ENCODE assay signal across 9 cellular contexts in genomic region chr15:68776477-68777270, GRCh38. TPM values are rescaled to one million over a fixed set of nuclear protein-coding genes. Genes with fewer than 3 reads are reported as not detected.
A peak's percentile ranks its signal among the peaks of the same experiment; 100 is the strongest.
DNase-seq lines count a peak whose midpoint lies in the region; ATAC-seq and TF ChIP-seq lines count a peak whose summit lies in the region.
"Had no signal": no experiment of that assay in that cellular context is flagged by ENCODE, and none has a peak within 500 bp of the region (broad histone marks: within the 10 kb centered on the region; RNA-seq: fewer than 3 reads in every experiment).

No MANE protein-coding gene starts in this region.

- H3K36me3 ChIP-seq in suprapubic skin (peaks cover 23% of the 10 kb centered on the region), Peyer's patch (peaks cover 0 to 36% (median 0%) of the 10 kb centered on the region in 3 donors)

- TF ChIP-seq EP300 in suprapubic skin (IDR thresholded peaks at IDR 0.05), result no peak

- WGBS in lower leg skin, 2 donors, result 85 to 86% methylated on average over 10 of the region's 10 CpGs
- WGBS in suprapubic skin, result 78% methylated on average over 10 of the region's 10 CpGs

- no peak for TF ChIP-seq CTCF in activated CD8-positive, alpha-beta T cell treated with anti-CD3 and anti-CD28 coated beads for 36 hours (IDR thresholded peaks at IDR 0.05)
- no peak for TF ChIP-seq CTCF in lower leg skin (IDR thresholded peaks at IDR 0.05)
- no peak for TF ChIP-seq CTCF in suprapubic skin (IDR thresholded peaks at IDR 0.05)
- no peak for TF ChIP-seq CTCF in Peyer's patch (IDR thresholded peaks at IDR 0.05)

- H3K27me3 ChIP-seq in suprapubic skin, result no peaks in the 10 kb centered on the region
- no peaks in the 10 kb centered on the region for H3K27me3 ChIP-seq in Peyer's patch

- peak; percentile 42 for DNase-seq in NCI-H2171 treated with DMSO at 0.1 percent for 48 hours (lab: John Stamatoyannopoulos, UW)
- no peak for DNase-seq in NCI-H2171 (lab: John Stamatoyannopoulos, UW)
- no peak for DNase-seq in activated CD8-positive, alpha-beta T cell treated with anti-CD3 and anti-CD28 coated beads for 36 hours
- DNase-seq in lower leg skin (ENCODE audit: low spot score in 2 of 2), result peak; percentile 10 to 58
- no peak for DNase-seq in suprapubic skin (ENCODE audit: low spot score in 2 of 2)
- DNase-seq in Peyer's patch, result no peak
- DNase-seq in NOMO-1 (lab: John Stamatoyannopoulos, UW; ENCODE audit: unreplicated experiment in 2 of 2), result no peak
- DNase-seq: MV-4-11 had no signal

- intact Hi-C loops in activated CD8-positive, alpha-beta T cell treated with anti-CD3 and anti-CD28 coated beads for 36 hours (cut with micrococcal nuclease), result no loop called here
- intact Hi-C loops in lower leg skin (cut with DNase I; ENCODE audit: low total_unique reads), result loop anchor here (5.0 kb wide), 1 partner anchor 1266 kb away; no protein-coding TSS in a partner anchor

- POLR2A ChIA-PET in activated CD8-positive, alpha-beta T cell treated with anti-CD3 and anti-CD28 coated beads for 36 hours (lab: Charles Lee), result no interaction called here

- H3K9me3 ChIP-seq in suprapubic skin, result no peaks in the 10 kb centered on the region
- H3K9me3 ChIP-seq in Peyer's patch, result no peaks in the 10 kb centered on the region

- H3K4me3 Mint-ChIP-seq in activated CD8-positive, alpha-beta T cell treated with anti-CD3 and anti-CD28 coated beads for 36 hours, result no peak overlapping the region

- H3K4me1 ChIP-seq in suprapubic skin (peaks cover 10% of the 10 kb centered on the region), Peyer's patch (no peaks in the 10 kb centered on the region)

- peaks cover 18% of the 10 kb centered on the region for H3K36me3 Mint-ChIP-seq in activated CD8-positive, alpha-beta T cell treated with anti-CD3 and anti-CD28 coated beads for 36 hours (ENCODE audit: low read depth)

- H3K27ac ChIP-seq in suprapubic skin (peak overlapping the region; percentile 10), Peyer's patch (peak overlapping the region in 2 of 4 donors; percentile 18 to 34)

- no peaks in the 10 kb centered on the region for H3K27me3 Mint-ChIP-seq in activated CD8-positive, alpha-beta T cell treated with anti-CD3 and anti-CD28 coated beads for 36 hours

- peaks cover 5% of the 10 kb centered on the region for H3K9me3 Mint-ChIP-seq in activated CD8-positive, alpha-beta T cell treated with anti-CD3 and anti-CD28 coated beads for 36 hours

- TF ChIP-seq POLR2A in lower leg skin (IDR thresholded peaks at IDR 0.05), result no peak
- no peak for TF ChIP-seq POLR2A in suprapubic skin (IDR thresholded peaks at IDR 0.05)
- no peak for TF ChIP-seq POLR2A in Peyer's patch (IDR thresholded peaks at IDR 0.05)

- CTCF ChIA-PET in activated CD8-positive, alpha-beta T cell treated with anti-CD3 and anti-CD28 coated beads for 36 hours (lab: Charles Lee), result no interaction called here

- peak; percentile 30 for ATAC-seq in activated CD8-positive, alpha-beta T cell treated with anti-CD3 and anti-CD28 coated beads for 36 hours
- no peak for ATAC-seq in HG03571 (IDR thresholded peaks at IDR 0.05; ENCODE audit: unreplicated experiment)

- no peak overlapping the region for H3K4me3 ChIP-seq in lower leg skin (ENCODE audit: low read depth, poor library complexity, severe bottlenecking)
- no peak overlapping the region for H3K4me3 ChIP-seq in suprapubic skin
- H3K4me3 ChIP-seq in Peyer's patch, result no peak overlapping the region

- peaks cover 3% of the 10 kb centered on the region for H3K4me1 Mint-ChIP-seq in activated CD8-positive, alpha-beta T cell treated with anti-CD3 and anti-CD28 coated beads for 36 hours (ENCODE audit: low read depth)

- no peak overlapping the region for H3K27ac Mint-ChIP-seq in activated CD8-positive, alpha-beta T cell treated with anti-CD3 and anti-CD28 coated beads for 36 hours

RNA-seq across cellular contexts. Expression of gene ANP32A, which starts 44.0 kb away (rescaled TPM):
- 100 to 1,000 TPM; 239 to 246 TPM for total RNA-seq in activated CD8-positive, alpha-beta T cell treated with anti-CD3 and anti-CD28 coated beads for 36 hours
- 10 to 100 TPM; 22.1 to 45.9 (median 35.3) TPM for total RNA-seq in lower leg skin
- total RNA-seq in suprapubic skin, result 100 to 1,000 TPM in 1 of 4 donors, 10 to 100 TPM in 3; 25.5 to 101 (median 31.3) TPM
- total RNA-seq in Peyer's patch, result 10 to 100 TPM; 38.2 to 90.8 (median 40.1) TPM

Comparison
In these comparisons a context has a peak if more than half of its experiments do, and no peak if none do; other contexts are left out.
1. DNase-seq: peak in NCI-H2171 treated with DMSO at 0.1 percent for 48 hours (single experiment) and lower leg skin (2 of 2); none in NCI-H2171 (single experiment), activated CD8-positive, alpha-beta T cell treated with anti-CD3 and anti-CD28 coated beads for 36 hours (single experiment), suprapubic skin (0 of 2), Peyer's patch (0 of 3) and NOMO-1 (0 of 2).